1 cellular context compared by ENCODE assay signal in genomic region chr4:119209077-119209476, GRCh38.
A peak's percentile ranks its signal among the peaks of the same experiment; 100 is the strongest.
TF ChIP-seq lines count a peak whose summit lies in the region.

No MANE protein-coding gene starts in this region.

TF ChIP-seq in K562, 482 proteins besides CTCF, POLR2A, EP300 and RAD21 (continued from another document):
- TF ChIP-seq ZC3H11A (IDR thresholded peaks at IDR 0.05; ENCODE audit: low read depth, low read length): no peak
- TF ChIP-seq RFX7 (CRISPR knock-in tag; IDR thresholded peaks at IDR 0.05): no peak
- TF ChIP-seq SMARCA4 (IDR thresholded peaks at IDR 0.05): peak; percentile 75; the same call in 1 of the 2 replicates
- TF ChIP-seq TFAM (CRISPR knock-in tag; conservative IDR thresholded peaks at IDR 0.05): no peak
- TF ChIP-seq FOSL1 (tag; conservative IDR thresholded peaks at IDR 0.05): peak; percentile 98
- TF ChIP-seq CREM (IDR thresholded peaks at IDR 0.05; ENCODE audit: low read depth): peak; percentile 48; the same call in 1 of the 2 replicates
- TF ChIP-seq ATF1 (CRISPR knock-in tag; IDR thresholded peaks at IDR 0.05): no peak
- 0 out of 2 replicates have a peak, but pooled peaks have one; percentile 24 for TF ChIP-seq ATF1 (tag; IDR thresholded peaks at IDR 0.05)
- TF ChIP-seq BHLHE40 (IDR thresholded peaks at IDR 0.05; ENCODE audit: low read length): no peak
- TF ChIP-seq XRCC5 (IDR thresholded peaks at IDR 0.05; ENCODE audit: low read depth, low read length): no peak
- no peak for TF ChIP-seq NR1H2 (CRISPR knock-in tag; IDR thresholded peaks at IDR 0.05)
- no peak for TF ChIP-seq SAFB2 (IDR thresholded peaks at IDR 0.05; ENCODE audit: borderline replicate concordance, low read depth, low read length, severe bottlenecking)
- no peak for TF ChIP-seq NFE2L1 (tag; IDR thresholded peaks at IDR 0.05; ENCODE audit: borderline replicate concordance, low read depth)
- TF ChIP-seq PKNOX1 (IDR thresholded peaks at IDR 0.05): peak; percentile 34; the same call in 1 of the 2 replicates
- peak in 1 of 2 experiments; percentile 84; a peak in 1 of 4 replicates for TF ChIP-seq RCOR1 (IDR thresholded peaks at IDR 0.05; ENCODE audit: borderline replicate concordance in 1 of 2, low read depth in 2 of 2, low read length in 2 of 2)
- TF ChIP-seq TFAP4 (CRISPR knock-in tag; IDR thresholded peaks at IDR 0.05; ENCODE audit: borderline replicate concordance): no peak
- peak; percentile 96 for TF ChIP-seq JUN (IDR thresholded peaks at IDR 0.05; ENCODE audit: borderline replicate concordance, low read depth, low read length)
- no peak for TF ChIP-seq JUN (CRISPR knock-in tag; IDR thresholded peaks at IDR 0.05; ENCODE audit: borderline replicate concordance)
- TF ChIP-seq CTBP1 (IDR thresholded peaks at IDR 0.05; ENCODE audit: borderline replicate concordance): peak; percentile 60
- no peak for TF ChIP-seq ZNF717 (CRISPR knock-in tag; IDR thresholded peaks at IDR 0.05)
- peak; percentile 52 to 67; a peak in 3 of 4 replicates for TF ChIP-seq KDM1A (IDR thresholded peaks at IDR 0.05)
- TF ChIP-seq DDX20 (tag; IDR thresholded peaks at IDR 0.05; ENCODE audit: low read depth): no peak
- TF ChIP-seq ZNF146 (CRISPR knock-in tag; IDR thresholded peaks at IDR 0.05; ENCODE audit: unreplicated experiment): no peak
- no peak for TF ChIP-seq SAFB (IDR thresholded peaks at IDR 0.05; ENCODE audit: borderline replicate concordance, low read depth, low read length)
- TF ChIP-seq DPF2 (IDR thresholded peaks at IDR 0.05): peak; percentile 68
- no peak for TF ChIP-seq ZNF384 (IDR thresholded peaks at IDR 0.05; ENCODE audit: low read depth, low read length)
- TF ChIP-seq SMARCB1 (IDR thresholded peaks at IDR 0.05; ENCODE audit: insufficient read length, low read depth): no peak
- no peak for TF ChIP-seq SAP30 (IDR thresholded peaks at IDR 0.05; ENCODE audit: borderline replicate concordance, insufficient read depth, low read depth, low read length, poor library complexity, severe bottlenecking)
- TF ChIP-seq ATF7 (IDR thresholded peaks at IDR 0.05): peak; percentile 74; the same call in 1 of the 2 replicates
- no peak for TF ChIP-seq HMG20B (CRISPR knock-in tag; IDR thresholded peaks at IDR 0.05)
- TF ChIP-seq HNRNPK (IDR thresholded peaks at IDR 0.05; ENCODE audit: low read depth, low read length, poor library complexity, severe bottlenecking): no peak
- TF ChIP-seq JUND (IDR thresholded peaks at IDR 0.05; ENCODE audit: borderline replicate concordance, low read depth, low read length): peak; percentile 93
- TF ChIP-seq JUND (tag; IDR thresholded peaks at IDR 0.05; ENCODE audit: borderline replicate concordance, low read depth, low read length): peak; percentile 94
- peak; percentile 52 for TF ChIP-seq MEIS2 (IDR thresholded peaks at IDR 0.05; ENCODE audit: partially characterized antibody)
- TF ChIP-seq POLR2H (tag; IDR thresholded peaks at IDR 0.05; ENCODE audit: low read depth): no peak
- TF ChIP-seq ZBTB9 (CRISPR knock-in tag; IDR thresholded peaks at IDR 0.05): no peak
- TF ChIP-seq NR2C2 (CRISPR knock-in tag; IDR thresholded peaks at IDR 0.05): no peak
- no peak for TF ChIP-seq NR2C2 (tag; IDR thresholded peaks at IDR 0.05)
- peak; percentile 35 for TF ChIP-seq CCNT2 (IDR thresholded peaks at IDR 0.05; ENCODE audit: borderline replicate concordance, extremely low read depth, insufficient read length, low read depth, low read length)
- no peak for TF ChIP-seq CEBPG (CRISPR knock-in tag; IDR thresholded peaks at IDR 0.05)
- TF ChIP-seq CEBPG (tag; conservative IDR thresholded peaks at IDR 0.05 in 1 of 2, IDR thresholded peaks at IDR 0.05 in 1 of 2): peak in 1 of 2 experiments; percentile 43; a peak in 1 of 4 replicates
- TF ChIP-seq ZNF277 (CRISPR knock-in tag; IDR thresholded peaks at IDR 0.05; ENCODE audit: borderline replicate concordance): no peak
- no peak for TF ChIP-seq RAD51 (IDR thresholded peaks at IDR 0.05; ENCODE audit: borderline replicate concordance, low read depth)
- no peak for TF ChIP-seq HIVEP1 (CRISPR knock-in tag; IDR thresholded peaks at IDR 0.05)
- no peak for TF ChIP-seq L3MBTL2 (IDR thresholded peaks at IDR 0.05)
- TF ChIP-seq FOS (IDR thresholded peaks at IDR 0.05; ENCODE audit: extremely low read depth, insufficient read length): peak; percentile 68
- no peak for TF ChIP-seq DEAF1 (CRISPR knock-in tag; IDR thresholded peaks at IDR 0.05)
- no peak for TF ChIP-seq ZNF408 (CRISPR knock-in tag; IDR thresholded peaks at IDR 0.05; ENCODE audit: low read depth)
- peak; percentile 93 for TF ChIP-seq ATF3 (IDR thresholded peaks at IDR 0.05)
- TF ChIP-seq ATF3 (CRISPR knock-in tag; conservative IDR thresholded peaks at IDR 0.05): no peak
- TF ChIP-seq SMARCA5 (IDR thresholded peaks at IDR 0.05): no peak
- no peak for TF ChIP-seq SRSF1 (IDR thresholded peaks at IDR 0.05; ENCODE audit: low read depth, low read length)
- TF ChIP-seq C11orf30 (IDR thresholded peaks at IDR 0.05; ENCODE audit: low read depth): no peak
